9 cellular contexts compared by ENCODE assay signal in the genomic region with DNA sequence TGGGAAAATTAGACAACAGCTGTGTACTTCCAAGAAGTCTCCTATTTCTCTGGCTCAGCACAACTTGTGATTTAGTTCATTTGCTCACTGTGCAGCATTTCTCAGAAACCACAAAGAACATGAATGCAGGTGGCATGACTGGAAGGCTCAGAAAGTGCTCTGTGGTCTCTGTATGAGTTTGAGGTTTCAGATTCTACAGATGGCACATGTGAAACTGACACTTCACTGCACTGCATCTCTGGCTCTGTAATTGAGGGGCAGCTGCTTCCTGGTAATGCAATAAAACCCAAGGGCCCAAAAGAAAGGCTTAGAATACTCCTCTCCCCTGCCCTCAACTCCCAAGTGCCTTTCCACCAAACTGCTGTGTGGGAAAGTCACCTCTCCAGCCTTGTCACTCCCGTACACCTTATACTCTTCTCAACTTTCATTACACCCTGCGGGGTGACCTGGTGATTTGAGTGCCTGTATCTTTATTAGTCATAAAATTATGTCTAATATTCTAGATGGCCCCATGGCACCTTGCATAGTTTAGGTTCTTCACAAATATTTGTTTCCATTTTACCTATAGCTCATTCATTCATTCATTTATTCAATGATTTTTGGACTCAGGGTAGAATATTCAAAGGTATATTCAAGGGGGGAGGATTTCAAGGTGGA.
DNase-seq lines count a peak whose midpoint lies in the region; ATAC-seq lines count a peak whose summit lies in the region.
"Had no signal": no experiment of that assay in that cellular context is flagged by ENCODE, and none has a peak within 500 bp of the region (broad histone marks: within the 10 kb centered on the region; RNA-seq: fewer than 3 reads in every experiment).

No MANE protein-coding gene starts in this region.

- H3K18ac ChIP-seq in neuronal stem cell (ENCODE audit: low read length), result no peak overlapping the region

- H2BK12ac ChIP-seq in neuronal stem cell (ENCODE audit: low read length), result no peak overlapping the region

- H4K8ac ChIP-seq in neuronal stem cell (ENCODE audit: low read depth, low read length), result no peak overlapping the region

- H3K14ac ChIP-seq in neuronal stem cell (ENCODE audit: low read length), result no peak overlapping the region

- no peaks in the 10 kb centered on the region for H3K9me3 Mint-ChIP-seq in activated CD4-positive, alpha-beta T cell treated with anti-CD3 and anti-CD28 coated beads, Interleukin-2, amount 10 ng/mL, durations not matched to agents 24 days and 14 days
- H3K9me3 Mint-ChIP-seq in effector memory CD8-positive, alpha-beta T cell, result no peaks in the 10 kb centered on the region

- DNase-seq in activated CD4-positive, alpha-beta T cell treated with anti-CD3 and anti-CD28 coated beads, Interleukin-2, amount 10 ng/mL, durations not matched to agents 24 days and 14 days, result peak; percentile 89
- DNase-seq in activated CD4-positive, alpha-beta T cell treated with anti-CD3 and anti-CD28 coated beads, Interleukin-2, amount 50 U/mL, for 4 hours, result no peak
- peak; percentile 98 for DNase-seq in NCI-H2171 (lab: John Stamatoyannopoulos, UW)
- DNase-seq in effector memory CD8-positive, alpha-beta T cell, result peak; percentile 18 to 44 (median 27)
- DNase-seq in stimulated activated naive CD8-positive, alpha-beta T cell treated with anti-CD3 and anti-CD28 coated beads, Interleukin-15, Interleukin-2, amounts not matched to agents 100 U/mL and 50 U/mL, for 24 hours, result peak; percentile 44
- DNase-seq in neuronal stem cell (ENCODE audit: low spot score), result no peak
- DNase-seq in NCI-H526 treated with DMSO at 0.1 percent for 48 hours (lab: John Stamatoyannopoulos, UW), result no peak

- H2BK15ac ChIP-seq in neuronal stem cell (ENCODE audit: low read length), result no peak overlapping the region

- intact Hi-C loops in activated CD4-positive, alpha-beta T cell treated with anti-CD3 and anti-CD28 coated beads, Interleukin-2, amount 10 ng/mL, durations not matched to agents 24 days and 14 days (cut with micrococcal nuclease), result loop anchor here (1.0 to 5.0 kb wide), 6 partner anchors 35 to 386 kb away; a partner anchor contains a TSS

- peaks cover 3% of the 10 kb centered on the region for H3K36me3 Mint-ChIP-seq in activated CD4-positive, alpha-beta T cell treated with anti-CD3 and anti-CD28 coated beads, Interleukin-2, amount 10 ng/mL, durations not matched to agents 24 days and 14 days (ENCODE audit: low read depth)
- H3K36me3 Mint-ChIP-seq in effector memory CD8-positive, alpha-beta T cell (ENCODE audit: insufficient read depth), result peaks cover 3% of the 10 kb centered on the region

- peaks cover 0 to 13% (median 0%) of the 10 kb centered on the region in 3 experiments for H3K27me3 ChIP-seq in neuronal stem cell (ENCODE audit: control insufficient read depth in 3 of 3, insufficient read depth in 3 of 3, low read depth in 1 of 3, low read length in 3 of 3)

- no peak overlapping the region for H2AK5ac ChIP-seq in neuronal stem cell (ENCODE audit: low read depth, low read length)

- WGBS in neuronal stem cell (ENCODE audit: extremely low coverage in 2 of 2, insufficient read length in 2 of 2, insufficient replicate concordance in 1 of 2), 2 donors, result no CpG with 5 or more reads among the region's 2 CpGs

- no peak overlapping the region for H3K23ac ChIP-seq in neuronal stem cell (ENCODE audit: low read depth, low read length, poor library complexity)

- no peak overlapping the region for H4K91ac ChIP-seq in neuronal stem cell (ENCODE audit: low read depth, low read length, poor library complexity)

- no peak overlapping the region for H3K9ac ChIP-seq in neuronal stem cell (ENCODE audit: low read depth, low read length, poor library complexity)

- H3K36me3 ChIP-seq in neuronal stem cell (replicated peaks in 1 of 2; ENCODE audit: control insufficient read depth in 2 of 2, insufficient read depth in 2 of 2, low read length in 2 of 2), result no peaks in the 10 kb centered on the region
- H3K36me3 ChIP-seq: neutrophil had no signal

- no peak overlapping the region for H2BK120ac ChIP-seq in neuronal stem cell (ENCODE audit: low read depth, low read length)

- no peaks in the 10 kb centered on the region for H3K79me1 ChIP-seq in neuronal stem cell (ENCODE audit: low read depth, low read length)

- H3K4me3 ChIP-seq in neuronal stem cell (ENCODE audit: low read length in 2 of 2), result no peak overlapping the region

- H3K27ac Mint-ChIP-seq in activated CD4-positive, alpha-beta T cell treated with anti-CD3 and anti-CD28 coated beads, Interleukin-2, amount 10 ng/mL, durations not matched to agents 24 days and 14 days, result peak overlapping the region; percentile 69
- peak overlapping the region in 1 of 2 donors; percentile 28 for H3K27ac Mint-ChIP-seq in effector memory CD8-positive, alpha-beta T cell

- H3K27ac ChIP-seq in neuronal stem cell (replicated peaks; ENCODE audit: low read length), result no peak overlapping the region
- H3K27ac ChIP-seq: neutrophil had no signal

- peak; percentile 99 for ATAC-seq in HG02884 (IDR thresholded peaks at IDR 0.05; ENCODE audit: unreplicated experiment)
- peak; percentile 98 for ATAC-seq in effector memory CD8-positive, alpha-beta T cell (replicated peaks)
- peak; percentile 99 for ATAC-seq in stimulated activated naive CD8-positive, alpha-beta T cell treated with anti-CD3 and anti-CD28 coated beads, Interleukin-15, Interleukin-2, amounts not matched to agents 100 U/mL and 50 U/mL, for 24 hours

- H3K9me3 ChIP-seq in neuronal stem cell (replicated peaks in 1 of 2; ENCODE audit: control insufficient read depth in 2 of 2, insufficient read depth in 1 of 2, low read depth in 1 of 2, low read length in 2 of 2), result no peaks in the 10 kb centered on the region
- H3K9me3 ChIP-seq: neutrophil had no signal

- peaks cover 33% of the 10 kb centered on the region for H3K4me1 Mint-ChIP-seq in activated CD4-positive, alpha-beta T cell treated with anti-CD3 and anti-CD28 coated beads, Interleukin-2, amount 10 ng/mL, durations not matched to agents 24 days and 14 days
- H3K4me1 Mint-ChIP-seq in effector memory CD8-positive, alpha-beta T cell (ENCODE audit: low read depth in 2 of 2), result peaks cover 7 to 10% of the 10 kb centered on the region in 2 donors

- peaks cover 37% of the 10 kb centered on the region for H3K27me3 Mint-ChIP-seq in activated CD4-positive, alpha-beta T cell treated with anti-CD3 and anti-CD28 coated beads, Interleukin-2, amount 10 ng/mL, durations not matched to agents 24 days and 14 days
- H3K27me3 Mint-ChIP-seq in effector memory CD8-positive, alpha-beta T cell, result peaks cover 10 to 20% of the 10 kb centered on the region in 2 donors

- no peak overlapping the region for H3K4me2 ChIP-seq in neuronal stem cell (ENCODE audit: insufficient read depth, low read length, poor library complexity, severe bottlenecking)

- H2AFZ ChIP-seq in neuronal stem cell (ENCODE audit: low read length), result no peak overlapping the region

- no peak overlapping the region for H3K4ac ChIP-seq in neuronal stem cell (ENCODE audit: low read length)

- peak overlapping the region; percentile 55 for H3K4me3 Mint-ChIP-seq in activated CD4-positive, alpha-beta T cell treated with anti-CD3 and anti-CD28 coated beads, Interleukin-2, amount 10 ng/mL, durations not matched to agents 24 days and 14 days
- H3K4me3 Mint-ChIP-seq in effector memory CD8-positive, alpha-beta T cell, result peak overlapping the region in 1 of 2 donors; percentile 47

- H3K4me1 ChIP-seq in neuronal stem cell (ENCODE audit: control insufficient read depth in 2 of 2, insufficient read depth in 1 of 2, low read depth in 1 of 2, low read length in 2 of 2), result peaks cover 0 to 7% of the 10 kb centered on the region in 2 donors

- no peak overlapping the region for H2BK5ac ChIP-seq in neuronal stem cell (ENCODE audit: low read length)

Comparison
In these comparisons a context has a peak if more than half of its experiments do, and no peak if none do; other contexts are left out.
1. DNase-seq: peak in activated CD4-positive, alpha-beta T cell treated with anti-CD3 and anti-CD28 coated beads, Interleukin-2, amount 10 ng/mL, durations not matched to agents 24 days and 14 days (single experiment), NCI-H2171 (single experiment), effector memory CD8-positive, alpha-beta T cell (3 of 3) and stimulated activated naive CD8-positive, alpha-beta T cell treated with anti-CD3 and anti-CD28 coated beads, Interleukin-15, Interleukin-2, amounts not matched to agents 100 U/mL and 50 U/mL, for 24 hours (single experiment); none in activated CD4-positive, alpha-beta T cell treated with anti-CD3 and anti-CD28 coated beads, Interleukin-2, amount 50 U/mL, for 4 hours (0 of 2), neuronal stem cell (single experiment) and NCI-H526 treated with DMSO at 0.1 percent for 48 hours (single experiment).
2. Peak in every context shown above with its lines, with median percentiles within 50 percentile points of each other: ATAC-seq.